25 cellular contexts compared by ENCODE assay signal in genomic region chr4:131408102-131408501, GRCh38.
DNase-seq lines count a peak whose midpoint lies in the region; ATAC-seq, FAIRE-seq and TF ChIP-seq lines count a peak whose summit lies in the region.
"Had no signal": no experiment of that assay in that cellular context is flagged by ENCODE, and none has a peak within 500 bp of the region (broad histone marks: within the 10 kb centered on the region; RNA-seq: fewer than 3 reads in every experiment).

No MANE protein-coding gene starts in this region.

- H3K36me3 Mint-ChIP-seq in neural progenitor cell = no peaks in the 10 kb centered on the region
- H3K36me3 Mint-ChIP-seq in natural killer cell treated with Interleukin-12 subunit alpha and Interleukin-12 subunit beta and Interleukin-15 and Interleukin-18, amount 100 ng/mL, for 72 hours = peaks cover 5% of the 10 kb centered on the region
- H3K36me3 Mint-ChIP-seq: CD14-positive monocyte; CD8-positive, alpha-beta memory T cell had no signal

- H3K4me2 ChIP-seq in A549 (peak overlapping the region; percentile 10; the same call in 1 of the 3 replicates), OCI-LY1 (ENCODE audit: low read length) (no peak overlapping the region), neural progenitor cell (no peak overlapping the region)
- H3K4me2 ChIP-seq: BLaER1 treated with 17β-estradiol and CSF1 and Interleukin-3, amounts not matched to agents 10 nM and 100 nM had no signal

- H3K4me3 ChIP-seq in A549 (no peak overlapping the region), OCI-LY1 (ENCODE audit: low read depth, low read length, poor library complexity, severe bottlenecking) (no peak overlapping the region), neural progenitor cell (no peak overlapping the region), psoas muscle (no peak overlapping the region)
- H3K4me3 ChIP-seq: BLaER1 treated with 17β-estradiol and CSF1 and Interleukin-3, amounts not matched to agents 10 nM and 100 nM had no signal

- H3F3A ChIP-seq in OCI-LY1 (ENCODE audit: insufficient read depth, low read length) (no peaks in the 10 kb centered on the region), neural progenitor cell (ENCODE audit: low read depth) (no peaks in the 10 kb centered on the region)

- H3K9me3 Mint-ChIP-seq in neural progenitor cell = no peaks in the 10 kb centered on the region
- H3K9me3 Mint-ChIP-seq in natural killer cell treated with Interleukin-12 subunit alpha and Interleukin-12 subunit beta and Interleukin-15 and Interleukin-18, amount 100 ng/mL, for 72 hours = peaks cover 4% of the 10 kb centered on the region

- H3K4me1 ChIP-seq in A549 (no peaks in the 10 kb centered on the region), OCI-LY1 (ENCODE audit: insufficient read depth, low read length, severe bottlenecking) (peaks cover 10% of the 10 kb centered on the region), neural progenitor cell (no peaks in the 10 kb centered on the region), psoas muscle (no peaks in the 10 kb centered on the region)
- H3K4me1 ChIP-seq: BE2C; BLaER1 treated with 17β-estradiol and CSF1 and Interleukin-3, amounts not matched to agents 10 nM and 100 nM had no signal

- no peak for TF ChIP-seq CTCF in A549 (IDR thresholded peaks at IDR 0.05)
- no peak for TF ChIP-seq CTCF in OCI-LY1 (IDR thresholded peaks at IDR 0.05; ENCODE audit: low read length)
- TF ChIP-seq CTCF in neural progenitor cell (IDR thresholded peaks at IDR 0.05) = no peak
- no peak for TF ChIP-seq CTCF in psoas muscle (IDR thresholded peaks at IDR 0.05)

- no peak for FAIRE-seq in A549 (lab: Jason Lieb, UNC)
- FAIRE-seq: A204.1, D721Med, GM12891 had no signal

- POLR2A ChIA-PET in A549 (lab: Yijun Ruan, JAX) = no interaction called here

- H3K36me3 ChIP-seq in OCI-LY1 (ENCODE audit: insufficient read depth, low read length) (no peaks in the 10 kb centered on the region), neural progenitor cell (no peaks in the 10 kb centered on the region), psoas muscle (ENCODE audit: insufficient read depth in 1 of 2, low read depth in 1 of 2) (no peaks in the 10 kb centered on the region)
- H3K36me3 ChIP-seq: BE2C; BLaER1 treated with 17β-estradiol and CSF1 and Interleukin-3, amounts not matched to agents 10 nM and 100 nM had no signal

- H2AFZ ChIP-seq in OCI-LY1 (ENCODE audit: low read length) (peak overlapping the region; percentile 76), neural progenitor cell (replicated peaks) (peak overlapping the region; percentile 10)

- no peaks in the 10 kb centered on the region for H3K9me3 ChIP-seq in A549
- peaks cover 11% of the 10 kb centered on the region for H3K9me3 ChIP-seq in OCI-LY1 (ENCODE audit: low read length)
- H3K9me3 ChIP-seq in neural progenitor cell (ENCODE audit: low read depth) = no peaks in the 10 kb centered on the region
- H3K9me3 ChIP-seq in psoas muscle = no peaks in the 10 kb centered on the region
- H3K9me3 ChIP-seq: BE2C had no signal

- no peak overlapping the region for H3K27ac ChIP-seq in A549
- H3K27ac ChIP-seq in OCI-LY1 (ENCODE audit: low read depth, low read length, poor library complexity, severe bottlenecking) = no peak overlapping the region
- H3K27ac ChIP-seq in neural progenitor cell = no peak overlapping the region
- no peak overlapping the region for H3K27ac ChIP-seq in psoas muscle
- H3K27ac ChIP-seq: 22Rv1; BLaER1 treated with 17β-estradiol and CSF1 and Interleukin-3, amounts not matched to agents 10 nM and 100 nM had no signal

- WGBS in A549 (ENCODE audit: missing lambda C conversion rate) = 10% methylated on average over 7 of the region's 8 CpGs
- 69 to 78% (median 76%) methylated on average over 8 of the region's 8 CpGs for WGBS in psoas muscle, 3 donors

- CTCF ChIA-PET in A549 (lab: Yijun Ruan, JAX) = interaction anchor here (0.7 kb wide), 1 partner anchor 1185 kb away, joined by 3 read pairs; no protein-coding TSS in a partner anchor

- no peak overlapping the region for H3K4me3 Mint-ChIP-seq in neural progenitor cell
- no peak overlapping the region for H3K4me3 Mint-ChIP-seq in natural killer cell treated with Interleukin-12 subunit alpha and Interleukin-12 subunit beta and Interleukin-15 and Interleukin-18, amount 100 ng/mL, for 72 hours
- H3K4me3 Mint-ChIP-seq: CD14-positive monocyte; CD4-positive, alpha-beta T cell; CD8-positive, alpha-beta memory T cell had no signal

- TF ChIP-seq EP300 in A549 (IDR thresholded peaks at IDR 0.05) = no peak

- H3K79me2 ChIP-seq in OCI-LY1 (ENCODE audit: insufficient read depth, low read length) = no peaks in the 10 kb centered on the region
- H3K79me2 ChIP-seq in neural progenitor cell (ENCODE audit: low read depth) = no peaks in the 10 kb centered on the region

- DNase-seq in A549 (ENCODE audit: low read depth in 1 of 2, low spot score in 1 of 2) (no peak), neural progenitor cell (ENCODE audit: low spot score) (no peak), left ventricle myocardium superior (no peak), psoas muscle (no peak)
- no peak for DNase-seq in natural killer cell treated with Interleukin-12 subunit alpha and Interleukin-12 subunit beta and Interleukin-15 and Interleukin-18, amount 100 ng/mL, for 72 hours (ENCODE audit: low spot score)
- DNase-seq: ACHN; AML-193; BE2C; CD4-positive, alpha-beta T cell; CD8-positive, alpha-beta memory T cell; DMS53; DMS79 treated with DMSO at 0.1 percent for 48 hours; GF-D8; GOT3; H7; HCEC 1CT had no signal

- TF ChIP-seq RAD21 in A549 (conservative IDR thresholded peaks at IDR 0.05 in 1 of 2, IDR thresholded peaks at IDR 0.05 in 1 of 2) = no peak

- H3K9me2 ChIP-seq in OCI-LY1 (ENCODE audit: low read depth, low read length) = no peaks in the 10 kb centered on the region

- intact Hi-C loops in left ventricle myocardium superior (cut with micrococcal nuclease) (no loop called here), psoas muscle (cut with DNase I) (no loop called here)

- ATAC-seq in A549 = no peak
- peak; percentile 51 for ATAC-seq in SK-N-SH treated with all-trans-retinoic acid at 6 μM for 48 hours
- no peak for ATAC-seq in GM21381 (IDR thresholded peaks at IDR 0.05; ENCODE audit: unreplicated experiment)
- ATAC-seq in left ventricle myocardium superior = no peak
- no peak for ATAC-seq in natural killer cell treated with Interleukin-12 subunit alpha and Interleukin-12 subunit beta and Interleukin-15 and Interleukin-18, amount 100 ng/mL, for 72 hours
- no peak for ATAC-seq in psoas muscle

- H3K27ac Mint-ChIP-seq in neural progenitor cell = no peak overlapping the region
- no peak overlapping the region for H3K27ac Mint-ChIP-seq in natural killer cell treated with Interleukin-12 subunit alpha and Interleukin-12 subunit beta and Interleukin-15 and Interleukin-18, amount 100 ng/mL, for 72 hours
- H3K27ac Mint-ChIP-seq: CD14-positive monocyte; CD4-positive, alpha-beta T cell; CD8-positive, alpha-beta memory T cell had no signal

- no peaks in the 10 kb centered on the region for H3K4me1 Mint-ChIP-seq in neural progenitor cell
- H3K4me1 Mint-ChIP-seq in natural killer cell treated with Interleukin-12 subunit alpha and Interleukin-12 subunit beta and Interleukin-15 and Interleukin-18, amount 100 ng/mL, for 72 hours (ENCODE audit: low read depth in 2 of 2) = no peaks in the 10 kb centered on the region
- H3K4me1 Mint-ChIP-seq: CD14-positive monocyte; CD8-positive, alpha-beta memory T cell had no signal

- H3K27me3 ChIP-seq in OCI-LY1 (ENCODE audit: insufficient read depth, low read length) = no peaks in the 10 kb centered on the region
- H3K27me3 ChIP-seq in neural progenitor cell = no peaks in the 10 kb centered on the region
- H3K27me3 ChIP-seq in psoas muscle (ENCODE audit: insufficient read depth in 3 of 3, low read length in 2 of 3) = no peaks in the 10 kb centered on the region
- H3K27me3 ChIP-seq: BE2C; BLaER1 treated with 17β-estradiol and CSF1 and Interleukin-3, amounts not matched to agents 10 nM and 100 nM had no signal

- no peak for TF ChIP-seq POLR2A in A549 (IDR thresholded peaks at IDR 0.05; ENCODE audit: low read length)

- H3K27me3 Mint-ChIP-seq in neural progenitor cell (ENCODE audit: insufficient read depth, low read depth) = no peaks in the 10 kb centered on the region
- H3K27me3 Mint-ChIP-seq in natural killer cell treated with Interleukin-12 subunit alpha and Interleukin-12 subunit beta and Interleukin-15 and Interleukin-18, amount 100 ng/mL, for 72 hours = no peaks in the 10 kb centered on the region
- H3K27me3 Mint-ChIP-seq: CD4-positive, alpha-beta T cell; CD8-positive, alpha-beta memory T cell had no signal

- H3K9ac ChIP-seq in OCI-LY1 (ENCODE audit: low read length) = no peak overlapping the region
- H3K9ac ChIP-seq in neural progenitor cell = no peak overlapping the region
- H3K9ac ChIP-seq: BLaER1 treated with 17β-estradiol and CSF1 and Interleukin-3, amounts not matched to agents 10 nM and 100 nM had no signal

- H4K20me1 ChIP-seq in OCI-LY1 (ENCODE audit: insufficient read depth, low read length) (no peaks in the 10 kb centered on the region), neural progenitor cell (ENCODE audit: low read depth) (no peaks in the 10 kb centered on the region)
- H4K20me1 ChIP-seq: BLaER1 treated with 17β-estradiol and CSF1 and Interleukin-3, amounts not matched to agents 10 nM and 100 nM had no signal

TF ChIP-seq in A549, 52 proteins besides CTCF, POLR2A, EP300 and RAD21 (continues in another document):
- no peak for TF ChIP-seq CBX8 (IDR thresholded peaks at IDR 0.05)

TF ChIP-seq in SK-N-SH treated with all-trans-retinoic acid at 6 μM for 48 hours, 23 proteins besides CTCF, POLR2A, EP300 and RAD21 (continues in another document):
- TF ChIP-seq SNAI2 (CRISPR knock-in tag; IDR thresholded peaks at IDR 0.05) = no peak
- TF ChIP-seq PATZ1 (CRISPR knock-in tag; IDR thresholded peaks at IDR 0.05; ENCODE audit: borderline replicate concordance) = no peak
